ENCODE assay signal across 8 cellular contexts in genomic region chr9:66601472-66601871, GRCh38.
DNase-seq lines count a peak whose midpoint lies in the region; TF ChIP-seq lines count a peak whose summit lies in the region.
"Not testable (repeated sequence)": the region's sequence is repeated elsewhere in the genome, so short reads cannot be mapped to it uniquely, and the experiment has no call there.

No MANE protein-coding gene starts in this region.

- not testable (repeated sequence) for H3K4me2 ChIP-seq in trophoblast cell (ENCODE audit: low read length)

- H2AK5ac ChIP-seq in trophoblast cell (ENCODE audit: low read length), result not testable (repeated sequence)

- not testable (repeated sequence) for TF ChIP-seq CTCF in astrocyte of the spinal cord (IDR thresholded peaks at IDR 0.05; ENCODE audit: low read depth, low read length)

- not testable (repeated sequence) for H2BK120ac ChIP-seq in trophoblast cell (ENCODE audit: insufficient read depth, low read length, poor library complexity)

- not testable (repeated sequence) for H3K36me3 ChIP-seq in trophoblast cell (ENCODE audit: control insufficient read depth in 1 of 2, insufficient read depth in 2 of 2, low read length in 2 of 2)

- peak; percentile 0 for DNase-seq in H4 (ENCODE audit: low spot score)
- peak; percentile 0 for DNase-seq in RPMI7951 (ENCODE audit: low read depth)
- DNase-seq in astrocyte of the spinal cord (ENCODE audit: low read depth, low spot score), result peak; percentile 32
- DNase-seq in ecto neural progenitor cell (ENCODE audit: low spot score), result peak; percentile 12
- DNase-seq in fibroblast of the conjunctiva (ENCODE audit: low read depth), result peak; percentile 1
- peak; percentile 0 for DNase-seq in kidney tubule cell (ENCODE audit: low spot score)
- DNase-seq in trophoblast cell, result peak; percentile 16 to 51
- DNase-seq in superior temporal gyrus (ENCODE audit: extremely low spot score), result peak; percentile 0

- not testable (repeated sequence) for H3K27ac ChIP-seq in trophoblast cell (ENCODE audit: low read depth, low read length)

- H4K8ac ChIP-seq in trophoblast cell (ENCODE audit: low read depth, low read length), result not testable (repeated sequence)

- WGBS in trophoblast cell (ENCODE audit: extremely low coverage, insufficient coverage, insufficient read length), result no CpG with 5 or more reads among the region's 10 CpGs

- in situ Hi-C loops in astrocyte of the spinal cord (cut with HindIII; ENCODE audit: low sequenced_read_pairs), result not testable (repeated sequence)

- not testable (repeated sequence) for H3K4ac ChIP-seq in trophoblast cell (ENCODE audit: low read depth, low read length)

- not testable (repeated sequence) for H2BK12ac ChIP-seq in trophoblast cell (ENCODE audit: low read length)

- H3K4me3 ChIP-seq in astrocyte of the spinal cord (ENCODE audit: low read depth, low read length); trophoblast cell (ENCODE audit: low read depth, low read length): not testable (repeated sequence)

- not testable (repeated sequence) for H2AFZ ChIP-seq in trophoblast cell (ENCODE audit: insufficient read depth, low read length, poor library complexity)

- H4K91ac ChIP-seq in trophoblast cell (ENCODE audit: low read depth, low read length), result not testable (repeated sequence)

- H2BK5ac ChIP-seq in trophoblast cell (ENCODE audit: low read depth, low read length, poor library complexity), result not testable (repeated sequence)

- not testable (repeated sequence) for H4K12ac ChIP-seq in trophoblast cell (ENCODE audit: low read depth, low read length)

- H3K14ac ChIP-seq in trophoblast cell (ENCODE audit: low read length), result not testable (repeated sequence)

- H3K79me2 ChIP-seq in trophoblast cell (ENCODE audit: control insufficient read depth, insufficient read depth, low read length, poor library complexity), result not testable (repeated sequence)

- not testable (repeated sequence) for H3K79me1 ChIP-seq in trophoblast cell (ENCODE audit: low read length)

- not testable (repeated sequence) for H3K18ac ChIP-seq in trophoblast cell (ENCODE audit: low read length)

- not testable (repeated sequence) for H3K4me1 ChIP-seq in trophoblast cell (ENCODE audit: control insufficient read depth in 1 of 2, insufficient read depth in 2 of 2, low read length in 2 of 2)

- not testable (repeated sequence) for H3K23ac ChIP-seq in trophoblast cell (ENCODE audit: low read length)

- not testable (repeated sequence) for H3K27me3 ChIP-seq in trophoblast cell (ENCODE audit: insufficient read depth, low read length)

- H3K9me3 ChIP-seq in trophoblast cell (ENCODE audit: insufficient read depth, low read depth, low read length), result not testable (repeated sequence)

- not testable (repeated sequence) for H3K9ac ChIP-seq in trophoblast cell (ENCODE audit: low read length)
